Comparison of ENCODE assay signal across 1 cellular context in the genomic region with DNA sequence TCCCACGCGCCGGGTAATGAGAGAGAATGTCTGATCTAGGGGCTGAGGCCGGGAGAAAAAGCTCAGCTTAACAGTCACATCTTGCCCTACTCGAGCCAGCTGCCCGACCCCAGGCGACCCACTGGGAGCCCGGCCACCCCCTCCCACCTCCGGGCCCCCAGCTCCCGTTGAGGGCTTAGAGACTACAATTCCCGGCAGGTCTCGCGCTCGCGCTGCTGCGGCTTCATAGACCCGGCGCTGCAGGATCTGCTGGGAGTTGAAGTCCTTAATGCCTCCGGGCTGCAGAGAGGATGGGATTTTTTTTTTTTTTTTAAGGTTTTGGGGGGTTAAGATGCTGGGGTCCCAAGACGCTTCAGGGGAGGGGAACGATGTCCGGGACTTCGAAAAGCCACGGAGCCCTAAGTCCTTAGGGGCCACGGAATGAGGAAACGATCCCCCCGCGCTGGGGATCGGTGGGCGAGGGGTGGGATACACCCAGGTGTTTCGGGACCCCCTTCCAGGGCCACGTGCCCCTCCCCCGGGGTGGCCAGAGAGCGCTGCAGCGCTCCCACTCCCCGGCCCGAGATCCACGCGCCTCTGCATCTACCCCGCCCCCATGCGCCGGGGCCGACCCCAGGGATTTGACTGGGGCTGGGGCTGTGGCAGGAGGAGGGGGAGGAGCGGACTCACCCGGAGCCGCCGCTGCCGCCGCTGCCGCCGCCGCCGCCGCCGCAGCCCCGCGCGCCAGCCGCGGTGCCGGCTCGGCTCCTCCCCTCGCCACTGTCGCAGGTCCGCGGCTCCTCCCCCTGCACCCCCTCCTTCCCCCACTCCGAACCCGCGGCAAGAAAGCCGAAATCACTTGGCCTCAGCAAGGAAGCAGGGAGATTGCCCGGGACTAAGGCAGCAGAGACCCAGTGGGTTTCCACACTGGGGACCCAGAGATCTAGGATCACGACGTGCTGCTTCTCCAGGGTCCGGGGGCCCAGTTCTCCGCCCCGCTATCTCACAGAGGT.
TF ChIP-seq lines count a peak whose summit lies in the region.

A gene with protein sequence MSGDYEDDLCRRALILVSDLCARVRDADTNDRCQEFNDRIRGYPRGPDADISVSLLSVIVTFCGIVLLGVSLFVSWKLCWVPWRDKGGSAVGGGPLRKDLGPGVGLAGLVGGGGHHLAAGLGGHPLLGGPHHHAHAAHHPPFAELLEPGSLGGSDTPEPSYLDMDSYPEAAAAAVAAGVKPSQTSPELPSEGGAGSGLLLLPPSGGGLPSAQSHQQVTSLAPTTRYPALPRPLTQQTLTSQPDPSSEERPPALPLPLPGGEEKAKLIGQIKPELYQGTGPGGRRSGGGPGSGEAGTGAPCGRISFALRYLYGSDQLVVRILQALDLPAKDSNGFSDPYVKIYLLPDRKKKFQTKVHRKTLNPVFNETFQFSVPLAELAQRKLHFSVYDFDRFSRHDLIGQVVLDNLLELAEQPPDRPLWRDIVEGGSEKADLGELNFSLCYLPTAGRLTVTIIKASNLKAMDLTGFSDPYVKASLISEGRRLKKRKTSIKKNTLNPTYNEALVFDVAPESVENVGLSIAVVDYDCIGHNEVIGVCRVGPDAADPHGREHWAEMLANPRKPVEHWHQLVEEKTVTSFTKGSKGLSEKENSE (minus strand): TSS at position 761 of the 992 bp plus-strand sequence. CDS start 2,470 bp downstream, outside the sequence.

TF ChIP-seq in GM23338, 12 proteins besides CTCF, POLR2A, EP300 and RAD21 (continued from another document):
- TF ChIP-seq, protein P1, sequence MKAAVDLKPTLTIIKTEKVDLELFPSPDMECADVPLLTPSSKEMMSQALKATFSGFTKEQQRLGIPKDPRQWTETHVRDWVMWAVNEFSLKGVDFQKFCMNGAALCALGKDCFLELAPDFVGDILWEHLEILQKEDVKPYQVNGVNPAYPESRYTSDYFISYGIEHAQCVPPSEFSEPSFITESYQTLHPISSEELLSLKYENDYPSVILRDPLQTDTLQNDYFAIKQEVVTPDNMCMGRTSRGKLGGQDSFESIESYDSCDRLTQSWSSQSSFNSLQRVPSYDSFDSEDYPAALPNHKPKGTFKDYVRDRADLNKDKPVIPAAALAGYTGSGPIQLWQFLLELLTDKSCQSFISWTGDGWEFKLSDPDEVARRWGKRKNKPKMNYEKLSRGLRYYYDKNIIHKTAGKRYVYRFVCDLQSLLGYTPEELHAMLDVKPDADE (IDR thresholded peaks at IDR 0.05): peak; percentile 86
- TF ChIP-seq POLR2AphosphoS5 (IDR thresholded peaks at IDR 0.05; ENCODE audit: low read depth) (peak; percentile 89), JUNB (IDR thresholded peaks at IDR 0.05; ENCODE audit: unreplicated experiment) (no peak)
